Comparison of ENCODE assay signal across 9 cellular contexts in genomic region chr2:110101911-110102774, GRCh38. TPM values are rescaled to one million over a fixed set of nuclear protein-coding genes. Genes with fewer than 3 reads are reported as not detected.
DNase-seq lines count a peak whose midpoint lies in the region; ATAC-seq, FAIRE-seq and TF ChIP-seq lines count a peak whose summit lies in the region.
"Had no signal": no experiment of that assay in that cellular context is flagged by ENCODE, and none has a peak within 500 bp of the region (broad histone marks: within the 10 kb centered on the region; RNA-seq: fewer than 3 reads in every experiment).

No MANE protein-coding gene starts in this region.

- no peak for FAIRE-seq in endothelial cell of umbilical vein (lab: Jason Lieb, UNC)

- peaks cover 21% of the 10 kb centered on the region for H3K27me3 Mint-ChIP-seq in nephron (ENCODE audit: low read depth)

- peaks cover 3% of the 10 kb centered on the region for H3K36me3 Mint-ChIP-seq in nephron (ENCODE audit: low read depth)

- H4K20me1 ChIP-seq in endothelial cell of umbilical vein (replicated peaks; ENCODE audit: control insufficient read depth, extremely low read depth, insufficient read depth, low read length), result no peaks in the 10 kb centered on the region

- ATAC-seq in HG03521 (IDR thresholded peaks at IDR 0.05; ENCODE audit: unreplicated experiment) (no peak), GM18867 (IDR thresholded peaks at IDR 0.05; ENCODE audit: unreplicated experiment) (no peak)

- H3K4me1 ChIP-seq in Peyer's patch (peaks cover 0 to 60% (median 12%) of the 10 kb centered on the region in 4 donors), endothelial cell of umbilical vein (ENCODE audit: control insufficient read depth, extremely low read depth, insufficient read depth, low read length) (peaks cover 77% of the 10 kb centered on the region)

- dilution Hi-C loops in endothelial cell of umbilical vein (cut with MboI; ENCODE audit: extremely low pct_ligation_motif_present, low sequenced_read_pairs), result no loop called here

- CTCF ChIA-PET in AG04449 (lab: Yijun Ruan, JAX) (interaction anchor here (2.9 kb wide), 1 partner anchor 14 kb away, joined by 10 read pairs; no protein-coding TSS in a partner anchor), endothelial cell of umbilical vein (lab: Charles Lee) (interaction anchor here (1.2 to 1.4 kb wide), 3 partner anchors 14 to 15 kb away, joined by 3 to 10 read pairs (median 4); partner anchors contain the start of gene MALL)

- TF ChIP-seq CTCF in AG04449 (IDR thresholded peaks at IDR 0.05; ENCODE audit: insufficient read depth, low read length, missing control alignments), result no peak
- TF ChIP-seq CTCF in Peyer's patch (IDR thresholded peaks at IDR 0.05), result no peak
- no peak for TF ChIP-seq CTCF in endothelial cell of umbilical vein (IDR thresholded peaks at IDR 0.05; ENCODE audit: extremely low read depth in 1 of 2, insufficient read depth in 1 of 2, low read depth in 1 of 2, low read length in 2 of 2)
- TF ChIP-seq CTCF in nephron (IDR thresholded peaks at IDR 0.05; ENCODE audit: unreplicated experiment in 3 of 3), result no peak

- H3K9me3 ChIP-seq in Peyer's patch (no peaks in the 10 kb centered on the region), endothelial cell of umbilical vein (replicated peaks; ENCODE audit: control insufficient read depth, insufficient read depth, low read length) (no peaks in the 10 kb centered on the region)

- intact Hi-C loops in endothelial cell of umbilical vein (cut with micrococcal nuclease), result loop anchor here (1.0 kb wide), 2 partner anchors 14 to 47 kb away; no protein-coding TSS in a partner anchor

- peaks cover 28% of the 10 kb centered on the region for H3K79me2 ChIP-seq in endothelial cell of umbilical vein (ENCODE audit: control insufficient read depth, insufficient read depth, low read length)

- H3K27ac Mint-ChIP-seq in nephron, result peak overlapping the region; percentile 78 to 93 (median 90)

- peak overlapping the region; percentile 44 for H3K4me2 ChIP-seq in endothelial cell of umbilical vein (ENCODE audit: insufficient read depth, low read length)

- peak overlapping the region in 1 of 3 experiments; percentile 41 for H3K4me3 Mint-ChIP-seq in nephron
- H3K4me3 Mint-ChIP-seq: central memory CD8-positive, alpha-beta T cell had no signal

- DNase-seq in AG04449 (ENCODE audit: low read depth, low spot score), result no peak
- no peak for DNase-seq in Peyer's patch
- DNase-seq in endothelial cell of umbilical vein (ENCODE audit: low read depth, low spot score), result peak; percentile 32
- no peak for DNase-seq in NCI-H2196 treated with DMSO at 0.1 percent for 48 hours (lab: John Stamatoyannopoulos, UW; ENCODE audit: unreplicated experiment)
- DNase-seq in central memory CD4-positive, alpha-beta T cell, result no peak

- peaks cover 28% of the 10 kb centered on the region for H3K4me1 Mint-ChIP-seq in nephron
- H3K4me1 Mint-ChIP-seq: central memory CD8-positive, alpha-beta T cell had no signal

- peaks cover 7% of the 10 kb centered on the region for H3K9me3 Mint-ChIP-seq in nephron
- H3K9me3 Mint-ChIP-seq: central memory CD8-positive, alpha-beta T cell had no signal

- peak overlapping the region; percentile 86 for H3K9ac ChIP-seq in endothelial cell of umbilical vein (replicated peaks; ENCODE audit: extremely low read depth, insufficient read depth, low read length)

- H3K9me1 ChIP-seq in endothelial cell of umbilical vein (replicated peaks; ENCODE audit: control insufficient read depth, extremely low read depth, insufficient read depth, low read length), result no peaks in the 10 kb centered on the region

- TSS peak; percentile 85 for BruUV-seq in endothelial cell of umbilical vein (replicated peaks; lab: Mats Ljungman, UMichigan)

- peaks cover 0 to 16% (median 0%) of the 10 kb centered on the region in 3 donors for H3K36me3 ChIP-seq in Peyer's patch
- H3K36me3 ChIP-seq in endothelial cell of umbilical vein (ENCODE audit: control insufficient read depth in 2 of 2, extremely low read depth in 1 of 2, insufficient read depth in 2 of 2, low read length in 2 of 2), result peaks cover 0 to 6% of the 10 kb centered on the region in 2 experiments

- H2AFZ ChIP-seq in endothelial cell of umbilical vein (ENCODE audit: low read depth, low read length), result no peak overlapping the region

- H3K4me3 ChIP-seq in AG04449 (ENCODE audit: low read depth, low read length), result peak overlapping the region; percentile 6; the same call in 1 of the 2 replicates
- peak overlapping the region in 2 of 4 donors; percentile 1 to 9 for H3K4me3 ChIP-seq in Peyer's patch
- H3K4me3 ChIP-seq in endothelial cell of umbilical vein (replicated peaks in 1 of 3; ENCODE audit: insufficient read depth in 1 of 3, low read depth in 1 of 3, low read length in 3 of 3), result no peak overlapping the region

- no peak for TF ChIP-seq POLR2A in Peyer's patch (IDR thresholded peaks at IDR 0.05)
- no peak for TF ChIP-seq POLR2A in endothelial cell of umbilical vein (IDR thresholded peaks at IDR 0.05; ENCODE audit: low read depth, low read length)

- H3K27me3 ChIP-seq in Peyer's patch (no peaks in the 10 kb centered on the region), endothelial cell of umbilical vein (ENCODE audit: control insufficient read depth in 2 of 2, insufficient read depth in 2 of 2, low read length in 2 of 2) (no peaks in the 10 kb centered on the region)

- POLR2A ChIA-PET in AG04449 (lab: Yijun Ruan, JAX), result interaction anchor here (0.6 to 0.7 kb wide), 2 partner anchors 13 to 55 kb away, joined by 3 read pairs; no protein-coding TSS in a partner anchor
- POLR2A ChIA-PET in endothelial cell of umbilical vein (lab: Charles Lee), result no interaction called here

- H3K27ac ChIP-seq in Peyer's patch (peak overlapping the region; percentile 14 to 97 (median 84)), endothelial cell of umbilical vein (ENCODE audit: insufficient read depth, low read depth, low read length) (peak overlapping the region; percentile 98)

TF ChIP-seq in endothelial cell of umbilical vein, 7 proteins besides CTCF, POLR2A, EP300 and RAD21:
- TF ChIP-seq MYC (IDR thresholded peaks at IDR 0.05; ENCODE audit: low read depth, low read length), result no peak
- TF ChIP-seq JUN (IDR thresholded peaks at IDR 0.05; ENCODE audit: borderline replicate concordance, insufficient read depth, insufficient read length, low read depth), result no peak
- TF ChIP-seq EZH2 (IDR thresholded peaks at IDR 0.05; ENCODE audit: borderline replicate concordance, low read depth, low read length, severe bottlenecking), result no peak
- no peak for TF ChIP-seq MAX (IDR thresholded peaks at IDR 0.05; ENCODE audit: insufficient read depth, insufficient read length)
- no peak for TF ChIP-seq POLR2AphosphoS5 (IDR thresholded peaks at IDR 0.05; ENCODE audit: insufficient read depth, low read depth, low read length)
- no peak for TF ChIP-seq FOS (IDR thresholded peaks at IDR 0.05; ENCODE audit: borderline replicate concordance, insufficient read depth, low read length)
- no peak for TF ChIP-seq GATA2 (IDR thresholded peaks at IDR 0.05; ENCODE audit: insufficient read depth, insufficient read length, low read depth, low read length)
TF ChIP-seq in endothelial cell of umbilical vein: peak in this region for 0.

RNA-seq across cellular contexts. Expression of gene MALL, which starts 13.5 kb away (rescaled TPM):
- total RNA-seq in Peyer's patch (100 to 1,000 TPM in 3 of 4 donors, 10 to 100 TPM in 1; 40.4 to 814 (median 603) TPM), endothelial cell of umbilical vein (104 and 114 TPM in 2 replicates)
- 26.3 and 31.5 TPM in 2 replicates for polyA plus RNA-seq in endothelial cell of umbilical vein
- polyA plus RNA-seq in endothelial cell of umbilical vein (2011; cell fraction: cytosol; rRNA removed), result 28.8 and 29.6 TPM in 2 replicates
- polyA plus RNA-seq in endothelial cell of umbilical vein (2011; cell fraction: nucleus; rRNA removed), result 11.2 and 12.9 TPM in 2 replicates
- polyA plus RNA-seq in endothelial cell of umbilical vein (2012), result 34.5 and 67.0 TPM in 2 replicates
- 23.2 and 26.4 TPM in 2 replicates for polyA minus RNA-seq in endothelial cell of umbilical vein
- polyA minus RNA-seq in endothelial cell of umbilical vein (2011; cell fraction: cytosol; rRNA and poly(A)+ RNA removed), result not detected
- 6.7 and 7.4 TPM in 2 replicates for polyA minus RNA-seq in endothelial cell of umbilical vein (2011; cell fraction: nucleus; rRNA and poly(A)+ RNA removed)
